Comparison of ENCODE assay signal across 24 cellular contexts in the genomic region with DNA sequence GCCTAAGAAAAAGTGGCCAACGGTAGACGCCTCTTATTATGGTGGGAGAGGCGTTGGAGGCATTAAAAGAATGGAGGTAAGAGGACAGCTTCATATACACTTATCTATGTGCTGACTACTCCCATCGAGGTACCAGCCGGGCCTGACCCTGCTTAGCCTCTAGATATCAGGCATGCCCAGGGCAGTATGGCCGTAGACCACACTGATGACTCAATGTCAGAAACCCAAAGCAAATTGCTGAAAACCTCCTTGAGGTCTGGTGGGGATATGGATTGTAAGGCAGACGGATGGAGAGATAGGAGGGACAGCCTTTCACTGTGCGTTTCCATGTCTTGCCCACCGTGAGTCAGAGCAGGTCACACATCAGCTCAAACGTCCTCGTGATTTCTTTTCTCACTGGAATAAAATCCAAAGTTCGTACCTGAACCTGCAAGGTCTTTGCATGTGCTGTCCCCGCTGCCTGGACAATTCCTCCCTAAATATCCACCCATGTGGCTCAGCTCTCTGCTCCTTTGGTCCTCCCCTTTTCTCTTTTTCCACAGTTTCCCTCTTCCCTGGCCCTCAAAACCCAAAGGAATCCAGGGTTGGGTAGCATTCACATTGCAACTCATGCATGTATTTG.
DNase-seq lines count a peak whose midpoint lies in the region; ATAC-seq, FAIRE-seq and TF ChIP-seq lines count a peak whose summit lies in the region.
"Had no signal": no experiment of that assay in that cellular context is flagged by ENCODE, and none has a peak within 500 bp of the region (broad histone marks: within the 10 kb centered on the region; RNA-seq: fewer than 3 reads in every experiment).

No MANE protein-coding gene starts in this region.

- no peak for TF ChIP-seq CTCF in HepG2 (CRISPR knock-in tag; IDR thresholded peaks at IDR 0.05)
- TF ChIP-seq CTCF in right lobe of liver (IDR thresholded peaks at IDR 0.05): no peak
- TF ChIP-seq CTCF in astrocyte (IDR thresholded peaks at IDR 0.05; ENCODE audit: insufficient read depth, low read depth, low read length): no peak

- ATAC-seq in HepG2 (no peak), right lobe of liver (no peak)

- no peak for TF ChIP-seq EP300 in HepG2 (IDR thresholded peaks at IDR 0.05; ENCODE audit: low read depth in 2 of 2, low read length in 2 of 2)
- no peak for TF ChIP-seq EP300 in HepG2 (CRISPR knock-in tag; IDR thresholded peaks at IDR 0.05; ENCODE audit: borderline replicate concordance)

- no peak overlapping the region for H2AFZ ChIP-seq in HepG2 (ENCODE audit: low read length)
- H2AFZ ChIP-seq in astrocyte (ENCODE audit: low read depth, low read length): no peak overlapping the region
- H2AFZ ChIP-seq: GM23248, PC-9 had no signal

- no peak for FAIRE-seq in HepG2 (lab: Jason Lieb, UNC)
- FAIRE-seq in astrocyte (lab: Jason Lieb, UNC): no peak
- no peak for FAIRE-seq in frontal cortex (lab: Jason Lieb, UNC)
- FAIRE-seq: HTR-8/SVneo had no signal

- no peak overlapping the region for H3K4me3 ChIP-seq in HepG2 (replicated peaks in 1 of 3; ENCODE audit: insufficient read depth in 1 of 3, low read depth in 2 of 3, low read length in 3 of 3)
- no peak overlapping the region for H3K4me3 ChIP-seq in right lobe of liver
- no peak overlapping the region for H3K4me3 ChIP-seq in astrocyte (ENCODE audit: insufficient read depth, low read depth, low read length)
- H3K4me3 ChIP-seq: GM23248, PC-9 had no signal

- H3K4me1 ChIP-seq in HepG2 (ENCODE audit: insufficient read depth, low read length) (peaks cover 64% of the 10 kb centered on the region), right lobe of liver (no peaks in the 10 kb centered on the region), astrocyte (ENCODE audit: insufficient read depth, low read length) (peaks cover 21% of the 10 kb centered on the region)

- no peak overlapping the region for H3K4me3 Mint-ChIP-seq in astrocyte (ENCODE audit: unreplicated experiment)
- H3K4me3 Mint-ChIP-seq: CD4-positive, CD25-positive, alpha-beta regulatory T cell had no signal

- H3K27ac Mint-ChIP-seq in astrocyte (ENCODE audit: unreplicated experiment): no peak overlapping the region
- H3K27ac Mint-ChIP-seq: CD4-positive, CD25-positive, alpha-beta regulatory T cell had no signal

- no peak for TF ChIP-seq RAD21 in HepG2 (CRISPR knock-in tag; IDR thresholded peaks at IDR 0.05)

- no peaks in the 10 kb centered on the region for H3K9me3 Mint-ChIP-seq in astrocyte (ENCODE audit: unreplicated experiment)
- H3K9me3 Mint-ChIP-seq: CD4-positive, CD25-positive, alpha-beta regulatory T cell had no signal

- H3K4me1 Mint-ChIP-seq in astrocyte (ENCODE audit: low read depth, unreplicated experiment): peaks cover 44% of the 10 kb centered on the region
- H3K4me1 Mint-ChIP-seq: CD4-positive, CD25-positive, alpha-beta regulatory T cell had no signal

- H3K9ac ChIP-seq in HepG2 (ENCODE audit: insufficient read depth, low read depth, low read length): no peak overlapping the region
- no peak overlapping the region for H3K9ac ChIP-seq in astrocyte (ENCODE audit: low read length)
- H3K9ac ChIP-seq: GM23248 had no signal

- H3K79me2 ChIP-seq in HepG2 (ENCODE audit: insufficient read depth, low read length): no peaks in the 10 kb centered on the region
- no peaks in the 10 kb centered on the region for H3K79me2 ChIP-seq in astrocyte (ENCODE audit: insufficient read depth, low read length)

- intact Hi-C loops in HepG2 (cut with micrococcal nuclease; ENCODE audit: unreplicated experiment) (no loop called here), right lobe of liver (cut with DNase I) (no loop called here)

- TF ChIP-seq POLR2A in HepG2 (IDR thresholded peaks at IDR 0.05; ENCODE audit: insufficient read depth in 1 of 2, low read depth in 2 of 2, low read length in 2 of 2) (no peak), right lobe of liver (IDR thresholded peaks at IDR 0.05) (no peak)

- H3K9me3 ChIP-seq in HepG2 (ENCODE audit: low read length): no peaks in the 10 kb centered on the region
- H3K9me3 ChIP-seq in right lobe of liver: no peaks in the 10 kb centered on the region
- no peaks in the 10 kb centered on the region for H3K9me3 ChIP-seq in astrocyte (ENCODE audit: insufficient read depth, low read depth, low read length)

- in situ Hi-C loops in HepG2 (cut with HindIII; ENCODE audit: extremely low pct_ligation_motif_present, low pct_unique_long_range_greater_than_20kb): no loop called here

- no peaks in the 10 kb centered on the region for H4K20me1 ChIP-seq in HepG2 (ENCODE audit: insufficient read depth, low read length)
- no peaks in the 10 kb centered on the region for H4K20me1 ChIP-seq in astrocyte (ENCODE audit: insufficient read depth, low read length)

- H3K36me3 ChIP-seq in HepG2 (replicated peaks in 1 of 2; ENCODE audit: control insufficient read depth in 1 of 2, insufficient read depth in 2 of 2, low read length in 2 of 2) (peaks cover 5 to 10% of the 10 kb centered on the region in 2 experiments; a peak in 3 of 5 replicates), right lobe of liver (no peaks in the 10 kb centered on the region), astrocyte (ENCODE audit: insufficient read depth, low read length) (peaks cover 16% of the 10 kb centered on the region)

- WGBS in HepG2 (ENCODE audit: low lambda C conversion rate): 94% methylated on average over 13 of the region's 13 CpGs
- 80% methylated on average over 10 of the region's 13 CpGs for WGBS in right lobe of liver (ENCODE audit: insufficient coverage, low coverage, low lambda C conversion rate, missing lambda C conversion rate)

- H3K27me3 Mint-ChIP-seq in astrocyte (ENCODE audit: low read depth, unreplicated experiment): no peaks in the 10 kb centered on the region

- CTCF ChIA-PET in HepG2 (lab: Yijun Ruan, JAX; ENCODE audit: low intra/inter-chr PET ratio, low total read pairs): no interaction called here

- H3K4me2 ChIP-seq in HepG2 (ENCODE audit: low read depth, low read length) (no peak overlapping the region), astrocyte (ENCODE audit: low read length) (no peak overlapping the region)
- H3K4me2 ChIP-seq: PC-9 had no signal

- H3K27me3 ChIP-seq in HepG2 (ENCODE audit: control insufficient read depth in 1 of 2, insufficient read depth in 2 of 2, low read length in 2 of 2): no peaks in the 10 kb centered on the region
- no peaks in the 10 kb centered on the region for H3K27me3 ChIP-seq in right lobe of liver
- no peaks in the 10 kb centered on the region for H3K27me3 ChIP-seq in astrocyte (ENCODE audit: insufficient read depth, low read length)

- H3K36me3 Mint-ChIP-seq in astrocyte (ENCODE audit: low read depth, unreplicated experiment): peaks cover 30% of the 10 kb centered on the region
- H3K36me3 Mint-ChIP-seq: CD4-positive, CD25-positive, alpha-beta regulatory T cell had no signal

- POLR2A ChIA-PET in HepG2 (lab: Yijun Ruan, JAX): no interaction called here

- no peak overlapping the region for H3K27ac ChIP-seq in HepG2 (ENCODE audit: extremely low read length, insufficient read depth, low read length)
- no peak overlapping the region for H3K27ac ChIP-seq in right lobe of liver
- no peak overlapping the region for H3K27ac ChIP-seq in astrocyte (ENCODE audit: low read depth, low read length)
- H3K27ac ChIP-seq: 22Rv1, HL-60, PC-9 had no signal

- no TSS peak for BruUV-seq in HepG2 (replicated peaks; lab: Mats Ljungman, UMichigan)

- DNase-seq in HepG2 (ENCODE audit: low spot score) (no peak), right lobe of liver (no peak), astrocyte (ENCODE audit: low read depth) (peak; percentile 40), myocyte (ENCODE audit: low read depth) (peak; percentile 41), hepatic stellate cell (ENCODE audit: low spot score) (no peak), frontal cortex (ENCODE audit: low spot score in 2 of 2) (no peak), T-helper 9 cell (no peak)
- no peak for DNase-seq in activated CD4-positive, alpha-beta T cell treated with anti-CD3 and anti-CD28 coated beads, Interleukin-2, amount 50 U/mL, for 48 hours
- DNase-seq: CD4-positive, CD25-positive, alpha-beta regulatory T cell; COR-L47; DMS 273 treated with DMSO at 0.1 percent for 48 hours; DND-41; GDM1; GM23248; HCEC 1CT; MV-4-11; NCI-H1417; NCI-H187; NCI-H2227 treated with DMSO at 0.1 percent for 48 hours; NCI-H524 treated with DMSO at 0.1 percent for 48 hours; PC-9 had no signal

TF ChIP-seq in HepG2, 621 proteins besides CTCF, POLR2A, EP300 and RAD21:
- TF ChIP-seq TMF1 (CRISPR knock-in tag; IDR thresholded peaks at IDR 0.05; ENCODE audit: low read depth) (0 out of 2 replicates have a peak, but pooled peaks have one; percentile 35), RARA (CRISPR knock-in tag; IDR thresholded peaks at IDR 0.05) (no peak), FOXO4 (CRISPR knock-in tag; conservative IDR thresholded peaks at IDR 0.05) (peak; percentile 75; the same call in 1 of the 2 replicates), SIX1 (CRISPR knock-in tag; IDR thresholded peaks at IDR 0.05; ENCODE audit: borderline replicate concordance) (no peak), ZFX (CRISPR knock-in tag; IDR thresholded peaks at IDR 0.05; ENCODE audit: low read depth) (no peak), NCOA1 (CRISPR knock-in tag; IDR thresholded peaks at IDR 0.05) (no peak), ZNF12 (CRISPR knock-in tag; IDR thresholded peaks at IDR 0.05) (no peak), KMT2A (CRISPR knock-in tag; IDR thresholded peaks at IDR 0.05) (no peak), NFYB (CRISPR knock-in tag; IDR thresholded peaks at IDR 0.05) (no peak), ZNF883 (CRISPR knock-in tag; IDR thresholded peaks at IDR 0.05; ENCODE audit: not compliant biosample characterization) (no peak)
- TF ChIP-seq, protein P1, sequence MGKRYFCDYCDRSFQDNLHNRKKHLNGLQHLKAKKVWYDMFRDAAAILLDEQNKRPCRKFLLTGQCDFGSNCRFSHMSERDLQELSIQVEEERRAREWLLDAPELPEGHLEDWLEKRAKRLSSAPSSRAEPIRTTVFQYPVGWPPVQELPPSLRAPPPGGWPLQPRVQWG (CRISPR knock-in tag; IDR thresholded peaks at IDR 0.05; ENCODE audit: borderline replicate concordance, low read depth): no peak

Comparison
In these comparisons a context has a peak if more than half of its experiments do, and no peak if none do; other contexts are left out.
1. DNase-seq: peak in astrocyte (single experiment) and myocyte (single experiment); none in HepG2 (single experiment), right lobe of liver (0 of 3), hepatic stellate cell (single experiment), frontal cortex (0 of 2), T-helper 9 cell (single experiment) and activated CD4-positive, alpha-beta T cell treated with anti-CD3 and anti-CD28 coated beads, Interleukin-2, amount 50 U/mL, for 48 hours (0 of 2).